Comparison of ENCODE assay signal across 28 cellular contexts in genomic region chr10:32175629-32176028, GRCh38.
"Had no signal": no experiment of that assay in that cellular context is flagged by ENCODE, and none has a peak within 500 bp of the region (broad histone marks: within the 10 kb centered on the region; RNA-seq: fewer than 3 reads in every experiment).

No MANE protein-coding gene starts in this region.

- H3K27me3 ChIP-seq: adrenal gland, body of pancreas, cardiac muscle cell, colonic mucosa, esophagus muscularis mucosa, foreskin keratinocyte, gastrocnemius medialis, heart left ventricle had no signal

- H3K4me3 ChIP-seq: adrenal gland, body of pancreas, cardiac muscle cell, colonic mucosa, esophagus muscularis mucosa, gastrocnemius medialis, heart left ventricle had no signal

- H3K9me3 ChIP-seq: adrenal gland, body of pancreas, colonic mucosa, gastrocnemius medialis had no signal

- ATAC-seq: activated CD4-positive, alpha-beta T cell treated with anti-CD3 and anti-CD28 coated beads for 36 hours; activated T-cell treated with anti-CD3 and anti-CD28 coated beads, Interleukin-2, amount 50 U/mL, for 4 hours; activated T-helper 17 cell treated with anti-CD3 and anti-CD28 coated beads, Interleukin-2, amount 50 U/mL, for 72 hours; body of pancreas; foreskin keratinocyte; gastrocnemius medialis; heart left ventricle had no signal

- DNase-seq: activated CD4-positive, alpha-beta memory T cell treated with anti-CD3 and anti-CD28 coated beads, Interleukin-2, amount 10 ng/mL, durations not matched to agents 7 days and 5 days; activated CD4-positive, alpha-beta T cell treated with anti-CD3 and anti-CD28 coated beads for 36 hours; activated CD4-positive, alpha-beta T cell treated with anti-CD3 and anti-CD28 coated beads, Interleukin-2, amount 10 ng/mL, durations not matched to agents 7 days and 5 days; activated CD4-positive, alpha-beta T cell treated with anti-CD3 and anti-CD28 coated beads, Interleukin-2, amount 50 U/mL, for 4 hours; activated CD4-positive, CD25-positive, alpha-beta regulatory T cell; activated CD4-positive, CD25-positive, alpha-beta regulatory T cell treated with anti-CD3 and anti-CD28 coated beads, Interleukin-2, amount 50 U/mL, for 72 hours; activated effector memory CD4-positive, alpha-beta T cell treated with Interleukin-2 at 50 U/mL for 16 hours; activated gamma-delta T cell treated with Interleukin-2 at 50 U/mL for 16 hours; activated naive CD4-positive, alpha-beta T cell treated with anti-CD3 and anti-CD28 coated beads, Interleukin-2, amount 50 U/mL, for 16 hours; activated naive CD4-positive, alpha-beta T cell treated with Interleukin-2 at 50 U/mL for 16 hours; activated T-cell treated with anti-CD3 and anti-CD28 coated beads, Interleukin-2, amount 50 U/mL, for 4 hours; adrenal gland; amygdala; aorta; body of pancreas; central memory CD4-positive, alpha-beta T cell; cerebellar nuclear complex; colonic mucosa; effector memory CD4-positive, alpha-beta T cell; endodermal cell; foreskin keratinocyte; gastrocnemius medialis; glutamatergic neuron; heart left ventricle; T-helper 2 cell had no signal

- H3K4me1 ChIP-seq: colonic mucosa, esophagus muscularis mucosa, foreskin keratinocyte, gastrocnemius medialis, heart left ventricle had no signal

- H3K27ac ChIP-seq: adrenal gland, body of pancreas, cardiac muscle cell, colonic mucosa, esophagus muscularis mucosa, foreskin keratinocyte, gastrocnemius medialis, heart left ventricle had no signal

- H3K36me3 ChIP-seq: adrenal gland, cardiac muscle cell, colonic mucosa, esophagus muscularis mucosa, gastrocnemius medialis, heart left ventricle had no signal
